In the genomic region with DNA sequence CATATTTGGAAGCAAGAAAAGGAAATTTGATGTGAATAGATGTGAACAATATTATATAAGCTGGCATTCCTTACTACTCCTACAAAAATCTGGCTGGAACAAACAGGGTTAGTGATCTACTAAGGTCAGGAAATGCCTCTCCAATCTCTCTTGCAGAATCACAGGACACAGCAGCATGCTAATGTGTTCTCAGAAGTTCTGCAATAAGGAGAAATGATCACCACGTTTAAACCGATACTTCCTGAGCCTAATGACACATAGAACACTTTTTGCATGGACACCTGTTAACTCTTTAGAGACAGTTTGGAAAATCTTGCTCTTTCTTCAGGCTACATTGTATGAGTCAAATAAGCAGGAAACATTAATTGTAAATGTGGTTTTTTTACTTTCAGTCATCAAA, we compare ENCODE assay signal across 1 cellular context.
TF ChIP-seq lines count a peak whose summit lies in the region.

No MANE protein-coding gene starts in this region.

TF ChIP-seq in IMR-90, 13 proteins besides CTCF, POLR2A, EP300 and RAD21 (continued from another document):
- TF ChIP-seq, protein P1, sequence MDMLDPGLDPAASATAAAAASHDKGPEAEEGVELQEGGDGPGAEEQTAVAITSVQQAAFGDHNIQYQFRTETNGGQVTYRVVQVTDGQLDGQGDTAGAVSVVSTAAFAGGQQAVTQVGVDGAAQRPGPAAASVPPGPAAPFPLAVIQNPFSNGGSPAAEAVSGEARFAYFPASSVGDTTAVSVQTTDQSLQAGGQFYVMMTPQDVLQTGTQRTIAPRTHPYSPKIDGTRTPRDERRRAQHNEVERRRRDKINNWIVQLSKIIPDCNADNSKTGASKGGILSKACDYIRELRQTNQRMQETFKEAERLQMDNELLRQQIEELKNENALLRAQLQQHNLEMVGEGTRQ (IDR thresholded peaks at IDR 0.05; ENCODE audit: low read depth, low read length), result no peak
- TF ChIP-seq RFX5 (IDR thresholded peaks at IDR 0.05; ENCODE audit: low read depth, low read length) (no peak), MAZ (IDR thresholded peaks at IDR 0.05; ENCODE audit: borderline replicate concordance, low read depth, low read length) (no peak), SMC3 (IDR thresholded peaks at IDR 0.05; ENCODE audit: low read depth, low read length) (no peak), FOS (IDR thresholded peaks at IDR 0.05; ENCODE audit: low read depth, low read length) (no peak), RCOR1 (IDR thresholded peaks at IDR 0.05; ENCODE audit: insufficient replicate concordance, low read length) (no peak), NFE2L2 (IDR thresholded peaks at IDR 0.05; ENCODE audit: low read depth, low read length) (no peak), MXI1 (IDR thresholded peaks at IDR 0.05; ENCODE audit: borderline replicate concordance, low read depth, low read length) (no peak), BHLHE40 (IDR thresholded peaks at IDR 0.05; ENCODE audit: low read depth, low read length) (no peak)
TF ChIP-seq in IMR-90: peak in this region for 0.
